Comparison of ENCODE assay signal across 28 cellular contexts in genomic region chr2:100397976-100398375, GRCh38.
"Had no signal": no experiment of that assay in that cellular context is flagged by ENCODE, and none has a peak within 500 bp of the region (broad histone marks: within the 10 kb centered on the region; RNA-seq: fewer than 3 reads in every experiment).

No MANE protein-coding gene starts in this region.

- H3K4me3 ChIP-seq: left ventricle myocardium inferior, lung, mucosa of descending colon, ovary, skin epidermis, suprapubic skin, thoracic aorta, tibial artery, upper lobe of left lung, vagina had no signal

- H3K9me3 ChIP-seq: left ventricle myocardium inferior, mucosa of descending colon, neutrophil, ovary, suprapubic skin, thoracic aorta, tibial artery, upper lobe of left lung, vagina had no signal

- H3K36me3 ChIP-seq: neutrophil, ovary had no signal

- H3K4me1 Mint-ChIP-seq: immature natural killer cell; naive thymus-derived CD4-positive, alpha-beta T cell had no signal

- H3K27me3 Mint-ChIP-seq: naive thymus-derived CD4-positive, alpha-beta T cell; natural killer cell treated with Interleukin-12 subunit alpha and Interleukin-12 subunit beta and Interleukin-15 and Interleukin-18, amount 100 ng/mL, for 72 hours; progenitor cell of endocrine pancreas; stimulated activated naive CD8-positive, alpha-beta T cell treated with anti-CD3 and anti-CD28 coated beads, Interleukin-15, Interleukin-2, amounts not matched to agents 100 ng/mL and 50 ng/mL, for 24 hours had no signal

- H3K27ac Mint-ChIP-seq: immature natural killer cell; natural killer cell treated with Interleukin-12 subunit alpha and Interleukin-12 subunit beta and Interleukin-15 and Interleukin-18, amount 100 ng/mL, for 72 hours; progenitor cell of endocrine pancreas; stimulated activated naive CD8-positive, alpha-beta T cell treated with anti-CD3 and anti-CD28 coated beads, Interleukin-15, Interleukin-2, amounts not matched to agents 100 ng/mL and 50 ng/mL, for 24 hours had no signal

- H3K4me1 ChIP-seq: left ventricle myocardium inferior, suprapubic skin, upper lobe of left lung, vagina had no signal

- ATAC-seq: mucosa of descending colon; naive thymus-derived CD4-positive, alpha-beta T cell; natural killer cell treated with Interleukin-12 subunit alpha and Interleukin-12 subunit beta and Interleukin-15 and Interleukin-18, amount 100 ng/mL, for 72 hours; right cardiac atrium; sciatic nerve had no signal

- H3K9me3 Mint-ChIP-seq: immature natural killer cell; naive thymus-derived CD4-positive, alpha-beta T cell; natural killer cell treated with Interleukin-12 subunit alpha and Interleukin-12 subunit beta and Interleukin-15 and Interleukin-18, amount 100 ng/mL, for 72 hours; stimulated activated naive CD8-positive, alpha-beta T cell treated with anti-CD3 and anti-CD28 coated beads, Interleukin-15, Interleukin-2, amounts not matched to agents 100 ng/mL and 50 ng/mL, for 24 hours had no signal

- DNase-seq: immature natural killer cell; kidney; left ventricle myocardium inferior; mesendoderm; midbrain; mucosa of descending colon; naive thymus-derived CD4-positive, alpha-beta T cell; occipital lobe; ovary; retina; right cardiac atrium; stimulated activated CD4-positive, alpha-beta T cell treated with anti-CD3 and anti-CD28 coated beads, Interleukin-12 subunit alpha, Interleukin-12 subunit beta, amount 100 ng/mL, for 4 hours; stimulated activated CD4-positive, alpha-beta T cell treated with anti-CD3 and anti-CD28 coated beads, Interleukin-15, amount 100 ng/mL, for 24 hours; stimulated activated CD4-positive, alpha-beta T cell treated with anti-CD3 and anti-CD28 coated beads, Interleukin-2, amount 100 ng/mL, for 24 hours; stimulated activated CD4-positive, alpha-beta T cell treated with anti-CD3 and anti-CD28 coated beads, Interleukin-4, amount 100 ng/mL, for 1 hour; stimulated activated naive CD4-positive, alpha-beta T cell; upper lobe of left lung had no signal

- H3K27ac ChIP-seq: left ventricle myocardium inferior, neutrophil, ovary, skin epidermis, suprapubic skin, thoracic aorta, tibial artery, upper lobe of left lung, vagina had no signal

- H3K36me3 Mint-ChIP-seq: natural killer cell treated with Interleukin-12 subunit alpha and Interleukin-12 subunit beta and Interleukin-15 and Interleukin-18, amount 100 ng/mL, for 72 hours had no signal

- H3K27me3 ChIP-seq: neutrophil, ovary, suprapubic skin, tibial artery, upper lobe of left lung, vagina had no signal

- H3K4me3 Mint-ChIP-seq: immature natural killer cell; naive thymus-derived CD4-positive, alpha-beta T cell; natural killer cell treated with Interleukin-12 subunit alpha and Interleukin-12 subunit beta and Interleukin-15 and Interleukin-18, amount 100 ng/mL, for 72 hours; stimulated activated naive CD8-positive, alpha-beta T cell treated with anti-CD3 and anti-CD28 coated beads, Interleukin-15, Interleukin-2, amounts not matched to agents 100 ng/mL and 50 ng/mL, for 24 hours had no signal
